8 cellular contexts compared by ENCODE assay signal in the genomic region with DNA sequence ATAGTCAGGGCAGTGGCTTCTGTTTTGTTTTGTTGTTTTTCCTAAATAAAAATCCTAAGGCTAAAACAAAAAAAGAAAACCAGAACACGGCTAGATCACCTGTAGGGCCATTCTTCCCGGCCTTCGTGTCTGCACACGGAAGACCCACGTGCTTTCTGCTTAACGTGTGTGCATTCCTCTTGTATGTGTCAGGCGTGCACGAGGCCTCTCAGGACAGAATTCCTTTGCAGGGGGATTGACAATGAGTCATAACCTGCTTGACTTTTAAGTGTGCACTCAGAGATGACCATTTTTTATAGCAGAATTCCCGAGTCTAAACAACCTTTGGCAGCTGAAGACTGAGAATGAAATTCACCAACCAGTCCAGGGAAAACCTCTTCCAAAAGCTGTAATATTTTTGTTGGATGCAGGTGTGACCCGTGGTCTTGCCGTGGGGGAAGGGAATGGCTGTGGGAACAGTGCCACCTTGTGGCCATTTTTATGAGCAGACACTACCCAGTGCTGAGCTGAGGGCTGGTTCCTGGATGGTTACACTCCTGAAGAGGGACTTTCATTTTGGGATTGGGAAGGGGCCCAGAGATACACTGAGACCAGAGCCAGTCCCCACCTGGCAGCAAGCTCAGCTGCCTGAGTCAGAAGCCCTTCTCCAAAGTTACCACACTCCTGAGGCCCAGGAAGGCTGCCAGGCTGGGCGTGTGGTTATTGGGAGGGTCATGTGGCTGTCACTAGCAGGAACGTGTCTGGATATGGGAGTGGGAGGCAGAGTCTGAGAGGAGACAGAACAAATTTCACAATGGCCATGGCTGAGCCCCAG. TPM values are rescaled to one million over a fixed set of nuclear protein-coding genes. Genes with fewer than 3 reads are reported as not detected.
DNase-seq lines count a peak whose midpoint lies in the region; ATAC-seq and TF ChIP-seq lines count a peak whose summit lies in the region.

No MANE protein-coding gene starts in this region.

- H3K4me3 ChIP-seq in PC-3 (ENCODE audit: low read length) (peak overlapping the region; percentile 48), fibroblast of pulmonary artery (replicated peaks; ENCODE audit: low read depth, low read length) (no peak overlapping the region), stomach (no peak overlapping the region)

- H3K9me3 ChIP-seq in PC-3 (ENCODE audit: low read length): no peaks in the 10 kb centered on the region
- no peaks in the 10 kb centered on the region for H3K9me3 ChIP-seq in stomach

- peak; percentile 55 for ATAC-seq in GM18861 (IDR thresholded peaks at IDR 0.05; ENCODE audit: unreplicated experiment)
- peak; percentile 72 for ATAC-seq in PC-3

- no peaks in the 10 kb centered on the region for H3K36me3 Mint-ChIP-seq in neural crest cell (ENCODE audit: low read depth)

- no peak overlapping the region for H3K27ac Mint-ChIP-seq in neural crest cell (ENCODE audit: unreplicated experiment)

- peak overlapping the region; percentile 63 for H2AFZ ChIP-seq in PC-3 (ENCODE audit: low read length)

- CTCF ChIA-PET in PC-3 (lab: Charles Lee): interaction anchor here (0.7 to 1.5 kb wide), 7 partner anchors 61 to 256 kb away, joined by 3 to 18 read pairs (median 5); no protein-coding TSS in a partner anchor

- no peak for TF ChIP-seq POLR2A in stomach (IDR thresholded peaks at IDR 0.05)

- H3K4me1 Mint-ChIP-seq in neural crest cell: peaks cover 25% of the 10 kb centered on the region

- peaks cover 45% of the 10 kb centered on the region for H3K4me1 ChIP-seq in PC-3 (ENCODE audit: insufficient read depth, low read length)
- peaks cover 9 to 26% (median 21%) of the 10 kb centered on the region in 4 donors for H3K4me1 ChIP-seq in stomach

- intact Hi-C loops in PC-3 (cut with micrococcal nuclease) (loop anchor here (1.0 to 10.0 kb wide), 6 partner anchors 52 to 1019 kb away; a partner anchor contains a TSS), stomach (cut with DNase I; ENCODE audit: low total_unique reads) (loop anchor here (5.0 kb wide), 1 partner anchor 247 kb away; no protein-coding TSS in a partner anchor)

- TF ChIP-seq EP300 in stomach (IDR thresholded peaks at IDR 0.05): no peak

- DNase-seq in AG20443 (ENCODE audit: low spot score) (peak; percentile 78), HS-27A (ENCODE audit: low read depth) (peak; percentile 98), PC-3 (peak; percentile 96), activated T-helper 1 cell treated with Interleukin-2 at 50 U/mL for 16 hours (ENCODE audit: low read depth) (peak; percentile 25), fibroblast of pulmonary artery (ENCODE audit: low read depth) (peak; percentile 96), neural crest cell (ENCODE audit: low read depth, low spot score) (peak; percentile 81), stomach (peak; percentile 83)

- TF ChIP-seq CTCF in PC-3 (conservative IDR thresholded peaks at IDR 0.05; ENCODE audit: low read depth, low read length) (peak; percentile 95), fibroblast of pulmonary artery (IDR thresholded peaks at IDR 0.05; ENCODE audit: low read length, missing control alignments) (peak; percentile 90), neural crest cell (conservative IDR thresholded peaks at IDR 0.05) (peak; percentile 97), stomach (IDR thresholded peaks at IDR 0.05) (peak in 6 of 7 experiments; percentile 23 to 96 (median 90))

- H3K4me3 Mint-ChIP-seq in neural crest cell: no peak overlapping the region

- peak overlapping the region; percentile 75 for H3K4me2 ChIP-seq in PC-3 (ENCODE audit: low read length)

- no peaks in the 10 kb centered on the region for H3K27me3 ChIP-seq in PC-3 (ENCODE audit: low read length)
- no peaks in the 10 kb centered on the region for H3K27me3 ChIP-seq in stomach

- H3K27me3 Mint-ChIP-seq in neural crest cell (ENCODE audit: low read depth): no peaks in the 10 kb centered on the region

- H3F3A ChIP-seq in PC-3 (ENCODE audit: low read length, unreplicated experiment): peaks cover 8% of the 10 kb centered on the region

- WGBS in stomach, 5 donors: 10 to 17% (median 12%) methylated on average over 13 of the region's 13 CpGs

- H3K36me3 ChIP-seq in PC-3 (ENCODE audit: low read depth, low read length) (peaks cover 5% of the 10 kb centered on the region; the same call in 1 of the 2 replicates), stomach (no peaks in the 10 kb centered on the region)

- BruUV-seq in PC-3 (replicated peaks; lab: Mats Ljungman, UMichigan): TSS peak; percentile 80

- peak overlapping the region; percentile 95 for H3K27ac ChIP-seq in PC-3 (ENCODE audit: low read length)
- H3K27ac ChIP-seq in stomach: peak overlapping the region in 2 of 5 donors; percentile 56 to 71

- POLR2A ChIA-PET in PC-3 (lab: Charles Lee; ENCODE audit: unreplicated experiment): interaction anchor here (1.2 kb wide), 1 partner anchor 43 kb away, joined by 4 read pairs; no protein-coding TSS in a partner anchor

- H3K79me2 ChIP-seq in PC-3 (ENCODE audit: low read length): no peaks in the 10 kb centered on the region

- H4K20me1 ChIP-seq in PC-3 (ENCODE audit: low read length): no peaks in the 10 kb centered on the region

- no peaks in the 10 kb centered on the region for H3K9me2 ChIP-seq in PC-3 (replicated peaks; ENCODE audit: low read length)

- peak overlapping the region; percentile 59 for H3K9ac ChIP-seq in PC-3 (ENCODE audit: low read length)

- H3K9me3 Mint-ChIP-seq in neural crest cell: no peaks in the 10 kb centered on the region

RNA-seq across cellular contexts. Expression of a gene that starts 35.7 kb away (rescaled TPM):
- total RNA-seq in PC-3 (2014; rRNA removed): 0.07 and 0.35 TPM in 2 replicates
- total RNA-seq in neural crest cell: 17.6 and 21.0 TPM in 2 replicates
- total RNA-seq in stomach: 10 to 100 TPM; 35.0 to 63.8 (median 54.7) TPM
- 10 to 100 TPM; 21.8 to 36.7 (median 29.6) TPM for polyA plus RNA-seq in stomach

Comparison
In these comparisons a context has a peak if more than half of its experiments do, and no peak if none do; other contexts are left out.
1. DNase-seq: peak in every context shown above with its lines; median percentile 98 in HS-27A; 96 in PC-3; 96 in fibroblast of pulmonary artery; 83 in stomach; 81 in neural crest cell; 78 in AG20443; 25 in activated T-helper 1 cell treated with Interleukin-2 at 50 U/mL for 16 hours.
2. RNA of a gene that starts 35.7 kb away (total RNA-seq): 35.0 to 63.8 TPM in stomach and 17.6 to 21.0 TPM in neural crest cell; 0.07 to 0.35 TPM in PC-3; every median in the first group is over 10 times any median in the second.
3. Peak in every context shown above with its lines, with median percentiles within 50 percentile points of each other: CTCF ChIP-seq.